8 cellular contexts compared by ENCODE assay signal in the genomic region with DNA sequence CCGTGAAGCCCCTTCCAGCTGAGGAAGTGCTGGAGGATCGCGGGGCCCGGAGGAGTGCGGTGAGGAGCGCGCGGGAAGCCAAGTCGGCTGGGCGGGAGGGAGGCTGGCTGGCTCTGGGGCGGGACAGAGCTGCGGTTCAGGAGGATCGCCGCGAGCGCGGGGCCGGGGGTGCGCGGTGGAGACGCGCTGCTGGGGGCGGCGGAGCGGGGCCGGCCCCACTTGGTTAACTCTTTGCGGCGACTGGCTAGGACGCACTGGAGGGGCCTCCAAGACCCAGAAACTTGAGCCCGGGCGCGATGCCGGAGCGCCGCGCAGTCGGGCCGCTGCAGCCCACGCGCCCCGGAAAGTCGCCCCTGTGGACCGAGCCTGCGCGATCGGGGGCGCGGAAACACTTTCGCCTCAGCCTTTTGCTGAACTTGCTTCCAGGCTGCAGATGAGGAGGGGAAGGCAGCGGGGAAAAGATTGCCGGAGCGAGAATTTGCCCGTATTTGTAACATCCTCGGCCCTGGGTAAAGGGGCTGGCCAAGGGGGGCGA. TPM values are rescaled to one million over a fixed set of nuclear protein-coding genes. Genes with fewer than 3 reads are reported as not detected.
DNase-seq lines count a peak whose midpoint lies in the region; ATAC-seq and TF ChIP-seq lines count a peak whose summit lies in the region.

No MANE protein-coding gene starts in this region.

- H3K27me3 ChIP-seq in DND-41 (ENCODE audit: insufficient read depth, low read length, poor library complexity) (peaks cover 51% of the 10 kb centered on the region), Loucy (ENCODE audit: insufficient read depth, low read length, poor library complexity, severe bottlenecking) (no peaks in the 10 kb centered on the region), iPS-18a (ENCODE audit: control insufficient read depth, insufficient read depth, low read length) (peaks cover 19% of the 10 kb centered on the region)

- no peaks in the 10 kb centered on the region for H3K79me2 ChIP-seq in DND-41 (ENCODE audit: insufficient read depth, low read length)
- peaks cover 50% of the 10 kb centered on the region for H3K79me2 ChIP-seq in Loucy (ENCODE audit: insufficient read depth, low read length)

- H3F3A ChIP-seq in Loucy (ENCODE audit: low read depth) = no peaks in the 10 kb centered on the region

- H3K4me3 ChIP-seq in DND-41 (ENCODE audit: low read depth in 1 of 2, low read length in 2 of 2) (peak overlapping the region; percentile 32 to 69), Loucy (ENCODE audit: low read length, poor library complexity, severe bottlenecking) (peak overlapping the region; percentile 83), astrocyte of the spinal cord (ENCODE audit: low read depth, low read length) (peak overlapping the region; percentile 79), iPS-18a (ENCODE audit: low read length) (peak overlapping the region; percentile 84), skeletal muscle cell (ENCODE audit: low read depth, low read length) (peak overlapping the region; percentile 81)

- TF ChIP-seq CTCF in DND-41 (IDR thresholded peaks at IDR 0.05; ENCODE audit: borderline replicate concordance, extremely low read depth, low read length, poor library complexity, severe bottlenecking) = no peak
- TF ChIP-seq CTCF in Loucy (conservative IDR thresholded peaks at IDR 0.05; ENCODE audit: low read length) = no peak
- TF ChIP-seq CTCF in astrocyte of the spinal cord (IDR thresholded peaks at IDR 0.05; ENCODE audit: low read depth, low read length) = no peak

- peak overlapping the region; percentile 90 for H3K4me2 ChIP-seq in DND-41 (ENCODE audit: insufficient read depth, low read length)
- H3K4me2 ChIP-seq in Loucy (ENCODE audit: low read depth, low read length, poor library complexity, severe bottlenecking) = peak overlapping the region; percentile 84

- peaks cover 3% of the 10 kb centered on the region for H4K20me1 ChIP-seq in DND-41 (ENCODE audit: insufficient read depth, low read length)
- H4K20me1 ChIP-seq in Loucy (ENCODE audit: insufficient read depth, low read length, poor library complexity, severe bottlenecking) = peaks cover 5% of the 10 kb centered on the region

- H3K4me1 ChIP-seq in DND-41 (ENCODE audit: insufficient read depth, low read length) = peaks cover 25% of the 10 kb centered on the region
- peaks cover 42% of the 10 kb centered on the region for H3K4me1 ChIP-seq in Loucy (ENCODE audit: insufficient read depth, low read length, poor library complexity, severe bottlenecking)
- peaks cover 16% of the 10 kb centered on the region for H3K4me1 ChIP-seq in iPS-18a (ENCODE audit: control insufficient read depth, low read depth, low read length)

- H3K9me2 ChIP-seq in Loucy (replicated peaks; ENCODE audit: low read depth, low read length) = no peaks in the 10 kb centered on the region

- ATAC-seq in DND-41 (ENCODE audit: insufficient read depth, low read depth) (peak; percentile 59), GM21360 (IDR thresholded peaks at IDR 0.05; ENCODE audit: unreplicated experiment) (peak; percentile 27)

- no peaks in the 10 kb centered on the region for H3K9me3 ChIP-seq in DND-41 (ENCODE audit: insufficient read depth, low read length, severe bottlenecking)
- no peaks in the 10 kb centered on the region for H3K9me3 ChIP-seq in Loucy (ENCODE audit: insufficient read depth, low read depth, low read length)
- H3K9me3 ChIP-seq in iPS-18a (ENCODE audit: control insufficient read depth, low read depth, low read length) = no peaks in the 10 kb centered on the region

- no peak overlapping the region for H3K27ac ChIP-seq in DND-41 (ENCODE audit: low read length)
- H3K27ac ChIP-seq in iPS-18a (ENCODE audit: low read length) = no peak overlapping the region

- H3K36me3 ChIP-seq in DND-41 (ENCODE audit: insufficient read depth, low read length) (no peaks in the 10 kb centered on the region), Loucy (ENCODE audit: insufficient read depth, low read length) (no peaks in the 10 kb centered on the region), iPS-18a (ENCODE audit: control insufficient read depth, low read depth, low read length) (no peaks in the 10 kb centered on the region)

- in situ Hi-C loops in astrocyte of the spinal cord (cut with HindIII; ENCODE audit: low sequenced_read_pairs) = no loop called here

- H2AFZ ChIP-seq in DND-41 (ENCODE audit: low read depth, low read length) (peak overlapping the region; percentile 84), Loucy (ENCODE audit: low read length) (peak overlapping the region; percentile 93)

- H3K9ac ChIP-seq in DND-41 (ENCODE audit: low read depth, low read length) (peak overlapping the region; percentile 42), Loucy (ENCODE audit: low read depth, low read length, poor library complexity, severe bottlenecking) (peak overlapping the region; percentile 87), iPS-18a (ENCODE audit: low read length) (peak overlapping the region; percentile 73)

- peak; percentile 24 for DNase-seq in DND-41
- DNase-seq in astrocyte of the spinal cord (ENCODE audit: low read depth, low spot score) = no peak
- no peak for DNase-seq in skeletal muscle cell (ENCODE audit: low read depth)
- no peak for DNase-seq in NCI-H446 treated with DMSO at 0.1 percent for 48 hours (lab: John Stamatoyannopoulos, UW)
- DNase-seq in A172 (ENCODE audit: low spot score) = no peak

RNA-seq across cellular contexts. Expression of gene CYBRD1, which starts 0.6 kb away (rescaled TPM):
- 159 and 186 TPM in 2 replicates for total RNA-seq in A172 (2014; rRNA removed; shearing (Covaris generic))
